In genomic region chr6:10559492-10560150, GRCh38 we compare ENCODE assay signal across 1 cellular context.
TF ChIP-seq lines count a peak whose summit lies in the region.

No MANE protein-coding gene starts in this region.

TF ChIP-seq in GM23338, 12 proteins besides CTCF, POLR2A, EP300 and RAD21 (continued from another document):
- TF ChIP-seq ZNF462 (CRISPR knock-in tag; IDR thresholded peaks at IDR 0.05) (no peak), EZH2 (IDR thresholded peaks at IDR 0.05; ENCODE audit: low read depth, unreplicated experiment) (no peak), ZNF331 (CRISPR knock-in tag; IDR thresholded peaks at IDR 0.05; ENCODE audit: low read depth) (no peak), NANOG (IDR thresholded peaks at IDR 0.05; ENCODE audit: borderline replicate concordance) (no peak)
